ENCODE assay signal across 11 cellular contexts in genomic region chr9:98726735-98727134, GRCh38. TPM values are rescaled to one million over a fixed set of nuclear protein-coding genes. Genes with fewer than 3 reads are reported as not detected.
DNase-seq lines count a peak whose midpoint lies in the region; ATAC-seq, FAIRE-seq and TF ChIP-seq lines count a peak whose summit lies in the region.
"Had no signal": no experiment of that assay in that cellular context is flagged by ENCODE, and none has a peak within 500 bp of the region (broad histone marks: within the 10 kb centered on the region; RNA-seq: fewer than 3 reads in every experiment).

No MANE protein-coding gene starts in this region.

- no peak for FAIRE-seq in HepG2 (lab: Jason Lieb, UNC)
- no peak for FAIRE-seq in kidney (lab: Jason Lieb, UNC)
- FAIRE-seq: D721Med had no signal

- intact Hi-C loops in adrenal gland (cut with DNase I): no loop called here
- intact Hi-C loops in HepG2 (cut with micrococcal nuclease; ENCODE audit: unreplicated experiment): no loop called here
- intact Hi-C loops in kidney (cut with DNase I): no loop called here

- no peak overlapping the region for H3K4me3 ChIP-seq in Jurkat, Clone E6-1 (ENCODE audit: low read length)
- no peak overlapping the region for H3K4me3 ChIP-seq in adrenal gland
- no peak overlapping the region for H3K4me3 ChIP-seq in HepG2 (replicated peaks in 1 of 3; ENCODE audit: insufficient read depth in 1 of 3, low read depth in 2 of 3, low read length in 3 of 3)
- no peak overlapping the region for H3K4me3 ChIP-seq in kidney (ENCODE audit: low read length in 2 of 2)

- no peak overlapping the region for H3K4me2 ChIP-seq in HepG2 (ENCODE audit: low read depth, low read length)

- BruUV-seq in HepG2 (replicated peaks; lab: Mats Ljungman, UMichigan): no TSS peak

- WGBS in adrenal gland, 4 donors: 42 to 58% (median 55%) methylated on average over 5 of the region's 5 CpGs
- WGBS in HepG2 (ENCODE audit: low lambda C conversion rate): 23% methylated on average over 5 of the region's 5 CpGs

- TF ChIP-seq EP300 in HepG2 (IDR thresholded peaks at IDR 0.05; ENCODE audit: low read depth in 2 of 2, low read length in 2 of 2) (no peak), HepG2 (CRISPR knock-in tag; IDR thresholded peaks at IDR 0.05; ENCODE audit: borderline replicate concordance) (no peak)

- ATAC-seq in HepG2 (no peak), HG03378 (IDR thresholded peaks at IDR 0.05; ENCODE audit: unreplicated experiment) (no peak)

- H3K9me3 ChIP-seq in adrenal gland (replicated peaks in 1 of 3): no peaks in the 10 kb centered on the region
- no peaks in the 10 kb centered on the region for H3K9me3 ChIP-seq in HepG2 (ENCODE audit: low read length)
- peaks cover 0 to 3% of the 10 kb centered on the region in 2 donors for H3K9me3 ChIP-seq in kidney (ENCODE audit: control insufficient read depth in 1 of 2, low read length in 2 of 2)

- H3K9ac ChIP-seq in HepG2 (ENCODE audit: insufficient read depth, low read depth, low read length): no peak overlapping the region
- H3K9ac ChIP-seq in kidney (ENCODE audit: low read length in 2 of 2): no peak overlapping the region

- H3K79me2 ChIP-seq in HepG2 (ENCODE audit: insufficient read depth, low read length): no peaks in the 10 kb centered on the region

- H3K27ac ChIP-seq in adrenal gland: no peak overlapping the region
- H3K27ac ChIP-seq in HepG2 (ENCODE audit: extremely low read length, insufficient read depth, low read length): no peak overlapping the region
- no peak overlapping the region for H3K27ac ChIP-seq in kidney (ENCODE audit: low read depth in 2 of 2, low read length in 2 of 2)

- no peak for TF ChIP-seq POLR2A in adrenal gland (IDR thresholded peaks at IDR 0.05)
- TF ChIP-seq POLR2A in HepG2 (IDR thresholded peaks at IDR 0.05; ENCODE audit: insufficient read depth in 1 of 2, low read depth in 2 of 2, low read length in 2 of 2): no peak

- DNase-seq in Ammon's horn (ENCODE audit: low spot score): peak; percentile 77
- DNase-seq in Jurkat, Clone E6-1 (ENCODE audit: low read depth, low spot score): peak; percentile 12
- DNase-seq in adrenal gland: peak in 4 of 7 donors; percentile 16 to 47 (median 28)
- no peak for DNase-seq in HepG2 (ENCODE audit: low spot score)
- no peak for DNase-seq in iPS-NIHi7 (ENCODE audit: extremely low spot score)
- no peak for DNase-seq in kidney
- no peak for DNase-seq in stimulated activated CD4-positive, alpha-beta T cell treated with anti-CD3 and anti-CD28 coated beads, Interleukin-12 subunit alpha, Interleukin-12 subunit beta, amount 100 ng/mL, for 4 hours
- DNase-seq: stimulated activated CD4-positive, alpha-beta T cell treated with anti-CD3 and anti-CD28 coated beads, Interleukin-4, amount 100 ng/mL, for 24 hours had no signal

- CTCF ChIA-PET in HepG2 (lab: Yijun Ruan, JAX; ENCODE audit: low intra/inter-chr PET ratio, low total read pairs): no interaction called here

- H2AFZ ChIP-seq in HepG2 (ENCODE audit: low read length): no peak overlapping the region

- POLR2A ChIA-PET in HepG2 (lab: Yijun Ruan, JAX): no interaction called here

- H3K36me3 ChIP-seq in adrenal gland (replicated peaks in 1 of 2) (no peaks in the 10 kb centered on the region), HepG2 (replicated peaks in 1 of 2; ENCODE audit: control insufficient read depth in 1 of 2, insufficient read depth in 2 of 2, low read length in 2 of 2) (no peaks in the 10 kb centered on the region), kidney (ENCODE audit: control insufficient read depth in 1 of 2, insufficient read depth in 2 of 2, low read length in 2 of 2) (no peaks in the 10 kb centered on the region)

- H3K27me3 ChIP-seq in adrenal gland (peaks cover 19% of the 10 kb centered on the region), HepG2 (ENCODE audit: control insufficient read depth in 1 of 2, insufficient read depth in 2 of 2, low read length in 2 of 2) (no peaks in the 10 kb centered on the region; a peak in 2 of 5 replicates)

- H3K4me1 ChIP-seq in adrenal gland (replicated peaks in 1 of 2): no peaks in the 10 kb centered on the region
- H3K4me1 ChIP-seq in HepG2 (ENCODE audit: insufficient read depth, low read length): peaks cover 5% of the 10 kb centered on the region; the same call in 1 of the 2 replicates
- H3K4me1 ChIP-seq in kidney (ENCODE audit: control insufficient read depth in 1 of 2, insufficient read depth in 1 of 2, low read depth in 1 of 2, low read length in 2 of 2): no peaks in the 10 kb centered on the region

- TF ChIP-seq CTCF in adrenal gland (IDR thresholded peaks at IDR 0.05): no peak
- TF ChIP-seq CTCF in HepG2 (CRISPR knock-in tag; IDR thresholded peaks at IDR 0.05): no peak
- TF ChIP-seq CTCF in kidney (IDR thresholded peaks at IDR 0.05; ENCODE audit: borderline replicate concordance, extremely low read depth, insufficient read depth): no peak

- H4K20me1 ChIP-seq in HepG2 (ENCODE audit: insufficient read depth, low read length): no peaks in the 10 kb centered on the region

- no peak for TF ChIP-seq RAD21 in HepG2 (CRISPR knock-in tag; IDR thresholded peaks at IDR 0.05)

- in situ Hi-C loops in HepG2 (cut with HindIII; ENCODE audit: extremely low pct_ligation_motif_present, low pct_unique_long_range_greater_than_20kb): no loop called here

TF ChIP-seq in HepG2, 621 proteins besides CTCF, POLR2A, EP300 and RAD21:
- TF ChIP-seq RFX1 (IDR thresholded peaks at IDR 0.05) (peak; percentile 10; the same call in 1 of the 2 replicates), TBX3 (IDR thresholded peaks at IDR 0.05; ENCODE audit: borderline replicate concordance) (no peak), ZNF660 (CRISPR knock-in tag; IDR thresholded peaks at IDR 0.05; ENCODE audit: borderline replicate concordance, low read depth) (no peak), ZNF891 (CRISPR knock-in tag; IDR thresholded peaks at IDR 0.05) (no peak)
TF ChIP-seq in HepG2: peak in this region for 1.

RNA-seq across cellular contexts. Expression of gene GABBR2, which starts 18.0 kb away (rescaled TPM):
- 0.60 TPM for polyA plus RNA-seq in Jurkat, Clone E6-1 (2012; ENCODE audit: insufficient read depth, insufficient read length)
- total RNA-seq in adrenal gland (1 to 10 TPM in 7 of 8 donors, under 1 TPM in 1; 0.70 to 9.0 (median 5.0) TPM), HepG2 (2016; rRNA removed; fragmentation: Illumina TruSeq; extraction: Trizol) (0.02 TPM in 1 of 2 replicates, not detected in the other), kidney (0.06 TPM)
- polyA plus RNA-seq in adrenal gland (1 to 10 TPM; 1.0 to 5.1 (median 1.4) TPM), HepG2 (2011; rRNA removed) (0.01 TPM in 1 of 2 replicates, not detected in the other), kidney (ENCODE audit: insufficient read depth, low read depth, low replicate concordance) (not detected)
- total RNA-seq in HepG2 (2016; cell fraction: cytosol; rRNA removed; fragmentation: Illumina TruSeq; extraction: Trizol; ENCODE audit: low read depth): not detected in 2 replicates
- 0.17 TPM in 1 of 2 replicates, not detected in the other for total RNA-seq in HepG2 (2016; cell fraction: insoluble cytoplasmic fraction; rRNA removed; fragmentation: Illumina TruSeq; extraction: Trizol)
- total RNA-seq in HepG2 (2016; cell fraction: membrane; rRNA removed; fragmentation: Illumina TruSeq; extraction: Trizol): not detected in 2 replicates
- total RNA-seq in HepG2 (2016; cell fraction: nucleus; rRNA removed; fragmentation: Illumina TruSeq; extraction: Trizol): not detected in 2 replicates
- polyA plus RNA-seq in HepG2 (2011; cell fraction: cytosol; rRNA removed): not detected in 2 replicates
- polyA plus RNA-seq in HepG2 (2011; cell fraction: nucleus; rRNA removed): 0.02 TPM in 1 of 2 replicates, not detected in the other
- polyA plus RNA-seq in HepG2 (2012): not detected in 2 replicates
- not detected in 2 replicates for polyA plus RNA-seq in HepG2 (2016; cell fraction: cytosol; fragmentation: Illumina TruSeq; extraction: Trizol; ENCODE audit: low read depth)
- polyA plus RNA-seq in HepG2 (2016; cell fraction: insoluble cytoplasmic fraction; fragmentation: Illumina TruSeq; extraction: Trizol; ENCODE audit: low read depth): 0.03 TPM in 1 of 2 replicates, not detected in the other
- polyA plus RNA-seq in HepG2 (2016; cell fraction: membrane; fragmentation: Illumina TruSeq; extraction: Trizol; ENCODE audit: low read depth): not detected in 2 replicates
- polyA plus RNA-seq in HepG2 (2016; cell fraction: nucleus; fragmentation: Illumina TruSeq; extraction: Trizol; ENCODE audit: insufficient read depth, low read depth): not detected in 2 replicates
- 0.33 TPM in 1 of 2 replicates, not detected in the other for polyA minus RNA-seq in HepG2 (2011; rRNA and poly(A)+ RNA removed; ENCODE audit: low replicate concordance)
- polyA minus RNA-seq in HepG2 (2011; cell fraction: cytosol; rRNA and poly(A)+ RNA removed): not detected in 2 replicates
- not detected in 2 replicates for polyA minus RNA-seq in HepG2 (2011; cell fraction: nucleus; rRNA and poly(A)+ RNA removed)
- total RNA-seq: T-helper 1 cell treated with Interleukin-12 subunit alpha and Interleukin-12 subunit beta and Interleukin-4 antibody, amounts not matched to agents 30 ng/mL and 1 ng/mL, for 36 hours had no signal

Comparison
In these comparisons a context has a peak if more than half of its experiments do, and no peak if none do; other contexts are left out.
1. DNase-seq: peak in Ammon's horn (single experiment), Jurkat, Clone E6-1 (single experiment) and adrenal gland (4 of 7); none in HepG2 (single experiment), iPS-NIHi7 (single experiment), kidney (single experiment) and stimulated activated CD4-positive, alpha-beta T cell treated with anti-CD3 and anti-CD28 coated beads, Interleukin-12 subunit alpha, Interleukin-12 subunit beta, amount 100 ng/mL, for 4 hours (single experiment).